In the genomic region with DNA sequence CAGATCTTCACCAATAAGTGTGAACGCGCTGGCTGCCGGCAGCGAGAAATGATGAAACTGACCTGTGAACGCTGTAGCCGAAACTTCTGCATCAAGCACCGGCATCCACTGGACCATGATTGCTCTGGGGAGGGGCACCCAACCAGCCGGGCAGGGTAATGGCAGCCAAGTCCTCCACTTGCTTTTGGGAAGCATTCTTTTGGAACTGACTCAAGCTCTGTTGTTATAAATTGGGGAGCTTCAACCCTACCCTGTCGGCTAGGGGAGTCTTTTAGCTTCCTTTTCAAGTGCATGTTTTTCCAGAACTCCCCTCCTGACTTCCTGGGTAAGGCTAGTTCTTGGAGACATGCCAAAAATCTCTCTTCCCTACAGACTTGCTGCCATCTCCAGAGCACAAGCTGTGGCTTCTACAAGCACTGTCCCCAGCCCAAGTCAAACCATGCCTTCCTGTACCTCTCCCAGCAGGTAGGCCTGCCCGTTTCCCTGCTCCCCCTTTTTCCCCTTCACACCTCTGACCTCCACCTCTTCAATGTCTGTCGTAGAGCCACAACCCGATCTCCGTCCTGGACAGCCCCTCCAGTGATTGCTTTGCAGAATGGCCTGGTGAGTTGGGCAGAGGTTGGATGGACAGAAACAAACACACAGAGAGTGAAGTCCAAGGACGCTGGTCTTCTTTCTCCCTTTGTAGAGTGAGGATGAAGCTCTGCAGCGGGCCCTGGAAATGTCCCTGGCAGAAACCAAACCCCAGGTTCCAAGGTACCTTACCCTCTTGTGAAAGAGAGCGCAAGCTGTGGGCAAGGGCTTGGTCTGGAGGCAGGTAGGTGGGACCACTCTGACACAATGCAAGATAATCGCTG, we compare ENCODE assay signal across 8 cellular contexts. TPM values are rescaled to one million over a fixed set of nuclear protein-coding genes. Genes with fewer than 3 reads are reported as not detected.
A peak's percentile ranks its signal among the peaks of the same experiment; 100 is the strongest.
DNase-seq lines count a peak whose midpoint lies in the region; FAIRE-seq and TF ChIP-seq lines count a peak whose summit lies in the region.

No MANE protein-coding gene starts in this region.

- H3K4me1 Mint-ChIP-seq in activated naive CD4-positive, alpha-beta T cell treated with anti-CD3 and anti-CD28 coated beads for 36 hours (ENCODE audit: low read depth), result peaks cover 32% of the 10 kb centered on the region
- H3K4me1 Mint-ChIP-seq in activated T-helper 1 cell treated with anti-CD3 and anti-CD28 coated beads, Interleukin-12 subunit alpha, Interleukin-12 subunit beta, Interleukin-2, Interleukin-4 antibody, amounts not matched to agents 30 ng/mL and 10 ng/mL and 1 ng/mL, durations not matched to agents 14 hours and 24 hours and 36 hours (ENCODE audit: low read depth), result peaks cover 45% of the 10 kb centered on the region

- dilution Hi-C loops in keratinocyte (cut with MboI; ENCODE audit: extremely low pct_ligation_motif_present, low sequenced_read_pairs), result no loop called here

- H3K27me3 Mint-ChIP-seq in activated naive CD4-positive, alpha-beta T cell treated with anti-CD3 and anti-CD28 coated beads for 36 hours (ENCODE audit: low read depth), result no peaks in the 10 kb centered on the region
- H3K27me3 Mint-ChIP-seq in activated T-helper 1 cell treated with anti-CD3 and anti-CD28 coated beads, Interleukin-12 subunit alpha, Interleukin-12 subunit beta, Interleukin-2, Interleukin-4 antibody, amounts not matched to agents 30 ng/mL and 10 ng/mL and 1 ng/mL, durations not matched to agents 14 hours and 24 hours and 36 hours (ENCODE audit: insufficient read depth), result no peaks in the 10 kb centered on the region

- no peak for TF ChIP-seq CTCF in keratinocyte (optimal IDR thresholded peaks at IDR 0.05 in 1 of 3, IDR thresholded peaks at IDR 0.05 in 1 of 3, conservative IDR thresholded peaks at IDR 0.05 in 1 of 3; ENCODE audit: extremely low read depth in 1 of 3, insufficient read depth in 2 of 3, low read length in 3 of 3)
- no peak for TF ChIP-seq CTCF in transverse colon (IDR thresholded peaks at IDR 0.05)

- H3K4me3 ChIP-seq in keratinocyte (ENCODE audit: control insufficient read depth in 2 of 3, extremely low read depth in 1 of 3, insufficient read depth in 2 of 3, low read depth in 1 of 3, low read length in 3 of 3) (no peak overlapping the region), transverse colon (peak overlapping the region in 1 of 4 donors; percentile 73)

- H3K9me1 ChIP-seq in keratinocyte (ENCODE audit: control insufficient read depth, extremely low read depth, insufficient read depth, low read length), result no peaks in the 10 kb centered on the region

- H3K27me3 ChIP-seq in keratinocyte (ENCODE audit: control insufficient read depth, extremely low read depth, insufficient read depth, low read length) (no peaks in the 10 kb centered on the region), transverse colon (no peaks in the 10 kb centered on the region)

- no peak for TF ChIP-seq POLR2A in transverse colon (IDR thresholded peaks at IDR 0.05)

- peak overlapping the region; percentile 94 for H3K4me3 Mint-ChIP-seq in activated naive CD4-positive, alpha-beta T cell treated with anti-CD3 and anti-CD28 coated beads for 36 hours
- H3K4me3 Mint-ChIP-seq in activated T-helper 1 cell treated with anti-CD3 and anti-CD28 coated beads, Interleukin-12 subunit alpha, Interleukin-12 subunit beta, Interleukin-2, Interleukin-4 antibody, amounts not matched to agents 30 ng/mL and 10 ng/mL and 1 ng/mL, durations not matched to agents 14 hours and 24 hours and 36 hours, result peak overlapping the region; percentile 92

- peak overlapping the region; percentile 78 for H3K27ac Mint-ChIP-seq in activated naive CD4-positive, alpha-beta T cell treated with anti-CD3 and anti-CD28 coated beads for 36 hours
- peak overlapping the region; percentile 80 for H3K27ac Mint-ChIP-seq in activated T-helper 1 cell treated with anti-CD3 and anti-CD28 coated beads, Interleukin-12 subunit alpha, Interleukin-12 subunit beta, Interleukin-2, Interleukin-4 antibody, amounts not matched to agents 30 ng/mL and 10 ng/mL and 1 ng/mL, durations not matched to agents 14 hours and 24 hours and 36 hours

- H3K4me2 ChIP-seq in keratinocyte (ENCODE audit: control insufficient read depth, extremely low read depth, insufficient read depth, low read depth, low read length), result peak overlapping the region; percentile 84

- H3K4me1 ChIP-seq in keratinocyte (ENCODE audit: control insufficient read depth, extremely low read depth, insufficient read depth, low read length) (peaks cover 16% of the 10 kb centered on the region), transverse colon (peaks cover 7 to 21% (median 20%) of the 10 kb centered on the region in 4 donors)

- H3K36me3 ChIP-seq in keratinocyte (ENCODE audit: control insufficient read depth in 2 of 2, extremely low read depth in 1 of 2, insufficient read depth in 2 of 2, low read length in 2 of 2) (peaks cover 16 to 21% of the 10 kb centered on the region in 2 experiments), transverse colon (no peaks in the 10 kb centered on the region)

- no peak for DNase-seq in activated naive CD4-positive, alpha-beta T cell treated with anti-CD3 and anti-CD28 coated beads for 36 hours
- no peak for DNase-seq in activated naive CD4-positive, alpha-beta T cell treated with anti-CD3 and anti-CD28 coated beads, Interleukin-2, amount 50 U/mL, for 16 hours
- no peak for DNase-seq in activated T-helper 1 cell treated with anti-CD3 and anti-CD28 coated beads, Interleukin-12 subunit alpha, Interleukin-12 subunit beta, Interleukin-2, Interleukin-4 antibody, amounts not matched to agents 30 ng/mL and 10 ng/mL and 1 ng/mL, durations not matched to agents 14 hours and 24 hours and 36 hours (ENCODE audit: low spot score)
- DNase-seq in keratinocyte (ENCODE audit: low read depth, low spot score), result no peak
- DNase-seq in transverse colon, result no peak
- DNase-seq in NCI-H146 (lab: John Stamatoyannopoulos, UW), result no peak
- DNase-seq in NCI-H524 (lab: John Stamatoyannopoulos, UW), result no peak
- no peak for DNase-seq in activated gamma-delta T cell treated with Interleukin-2 at 50 U/mL for 16 hours

- H3K9ac ChIP-seq in keratinocyte (ENCODE audit: control insufficient read depth, extremely low read depth, insufficient read depth, low read length), result no peak overlapping the region

- FAIRE-seq in keratinocyte (lab: Jason Lieb, UNC), result no peak

- in situ Hi-C loops in transverse colon (cut with MboI; ENCODE audit: low pct_ligation_motif_present in 1 of 4, low pct_unique_long_range_greater_than_20kb in 1 of 4, low sequenced_read_pairs in 3 of 4), result loop anchor here in 1 of 4 donors (5.0 kb wide), 1 partner anchor 36 kb away; a partner anchor contains a TSS

- H3K9me3 ChIP-seq in keratinocyte (ENCODE audit: control insufficient read depth, low read depth, low read length), result no peaks in the 10 kb centered on the region
- H3K9me3 ChIP-seq in transverse colon, result no peaks in the 10 kb centered on the region

- H4K20me1 ChIP-seq in keratinocyte (ENCODE audit: control insufficient read depth, extremely low read depth, insufficient read depth, low read length), result no peaks in the 10 kb centered on the region

- peaks cover 3% of the 10 kb centered on the region for H3K9me3 Mint-ChIP-seq in activated naive CD4-positive, alpha-beta T cell treated with anti-CD3 and anti-CD28 coated beads for 36 hours
- H3K9me3 Mint-ChIP-seq in activated T-helper 1 cell treated with anti-CD3 and anti-CD28 coated beads, Interleukin-12 subunit alpha, Interleukin-12 subunit beta, Interleukin-2, Interleukin-4 antibody, amounts not matched to agents 30 ng/mL and 10 ng/mL and 1 ng/mL, durations not matched to agents 14 hours and 24 hours and 36 hours, result peaks cover 4% of the 10 kb centered on the region

- WGBS in transverse colon (ENCODE audit: low coverage in 1 of 2), 2 donors, result 62 to 73% methylated on average over 3 to 17 of the region's 17 CpGs

- H3K27ac ChIP-seq in keratinocyte (ENCODE audit: control insufficient read depth, insufficient read depth, low read length), result no peak overlapping the region
- H3K27ac ChIP-seq in transverse colon, result peak overlapping the region; percentile 93 to 99 (median 96)

- CTCF ChIA-PET in activated naive CD4-positive, alpha-beta T cell treated with anti-CD3 and anti-CD28 coated beads for 36 hours (lab: Charles Lee), result interaction anchor here (0.5 to 4.0 kb wide), 9 partner anchors 36 to 163 kb away, joined by 3 to 21 read pairs (median 4); a partner anchor contains a TSS

- intact Hi-C loops in activated naive CD4-positive, alpha-beta T cell treated with anti-CD3 and anti-CD28 coated beads for 36 hours (cut with micrococcal nuclease), result loop anchor here (1.0 to 2.0 kb wide), 2 partner anchors 11 to 179 kb away; a partner anchor contains a TSS
- intact Hi-C loops in activated T-helper 1 cell treated with anti-CD3 and anti-CD28 coated beads, Interleukin-12 subunit alpha, Interleukin-12 subunit beta, Interleukin-2, Interleukin-4 antibody, amounts not matched to agents 30 ng/mL and 10 ng/mL and 1 ng/mL, durations not matched to agents 14 hours and 24 hours and 36 hours (cut with micrococcal nuclease), result loop anchor here (2.0 kb wide), 2 partner anchors 291 to 639 kb away; a partner anchor contains a TSS
- intact Hi-C loops in transverse colon (cut with DNase I; ENCODE audit: low total_unique reads), result no loop called here

- no peaks in the 10 kb centered on the region for H3K79me2 ChIP-seq in keratinocyte (ENCODE audit: control insufficient read depth, insufficient read depth, low read length)

- H3K36me3 Mint-ChIP-seq in activated naive CD4-positive, alpha-beta T cell treated with anti-CD3 and anti-CD28 coated beads for 36 hours (ENCODE audit: low read depth), result peaks cover 13% of the 10 kb centered on the region
- H3K36me3 Mint-ChIP-seq in activated T-helper 1 cell treated with anti-CD3 and anti-CD28 coated beads, Interleukin-12 subunit alpha, Interleukin-12 subunit beta, Interleukin-2, Interleukin-4 antibody, amounts not matched to agents 30 ng/mL and 10 ng/mL and 1 ng/mL, durations not matched to agents 14 hours and 24 hours and 36 hours (ENCODE audit: low read depth), result peaks cover 34% of the 10 kb centered on the region

- H2AFZ ChIP-seq in keratinocyte (ENCODE audit: control insufficient read depth, low read length), result no peak overlapping the region

- TF ChIP-seq EP300 in transverse colon (IDR thresholded peaks at IDR 0.05; ENCODE audit: low read depth), result no peak

RNA-seq across cellular contexts. Expression of a gene that starts 1.5 kb away (rescaled TPM):
- total RNA-seq in activated naive CD4-positive, alpha-beta T cell treated with anti-CD3 and anti-CD28 coated beads for 36 hours, result 10 to 100 TPM; 32.6 to 33.6 TPM
- total RNA-seq in activated T-helper 1 cell treated with anti-CD3 and anti-CD28 coated beads, Interleukin-12 subunit alpha, Interleukin-12 subunit beta, Interleukin-2, Interleukin-4 antibody, amounts not matched to agents 30 ng/mL and 10 ng/mL and 1 ng/mL, durations not matched to agents 14 hours and 24 hours and 36 hours, result 35.0 and 41.3 TPM in 2 replicates
- 23.2 to 37.7 TPM (median 25.1 TPM) in 3 replicates for polyA plus RNA-seq in keratinocyte
- 64.8 TPM for polyA plus RNA-seq in keratinocyte (2011; ENCODE audit: low read depth)
- 22.4 and 32.9 TPM in 2 replicates for polyA plus RNA-seq in keratinocyte (2011; cell fraction: cytosol; rRNA removed)
- 41.2 and 42.7 TPM in 2 replicates for polyA plus RNA-seq in keratinocyte (2011; cell fraction: nucleus; rRNA removed)
- polyA plus RNA-seq in keratinocyte (2012; ENCODE audit: low replicate concordance), result 21.5 and 43.1 TPM in 2 replicates
- 24.5 to 39.9 TPM (median 27.6 TPM) in 3 replicates for polyA minus RNA-seq in keratinocyte
- 15.0 TPM for polyA minus RNA-seq in keratinocyte (2011; cell fraction: cytosol; rRNA and poly(A)+ RNA removed)
- 9.2 and 9.8 TPM in 2 replicates for polyA minus RNA-seq in keratinocyte (2011; cell fraction: nucleus; rRNA and poly(A)+ RNA removed)
- 100 to 1,000 TPM in 3 of 4 donors, 10 to 100 TPM in 1; 90.2 to 156 (median 119) TPM for total RNA-seq in transverse colon

RNA-seq across cellular contexts. Expression of a gene that starts 10.6 kb away (rescaled TPM):
- 1 to 10 TPM; 7.0 to 7.5 TPM for total RNA-seq in activated naive CD4-positive, alpha-beta T cell treated with anti-CD3 and anti-CD28 coated beads for 36 hours
- total RNA-seq in activated T-helper 1 cell treated with anti-CD3 and anti-CD28 coated beads, Interleukin-12 subunit alpha, Interleukin-12 subunit beta, Interleukin-2, Interleukin-4 antibody, amounts not matched to agents 30 ng/mL and 10 ng/mL and 1 ng/mL, durations not matched to agents 14 hours and 24 hours and 36 hours, result 31.9 and 32.9 TPM in 2 replicates
- polyA plus RNA-seq in keratinocyte, result 6.1 to 11.0 TPM (median 10.5 TPM) in 3 replicates
- polyA plus RNA-seq in keratinocyte (2011; ENCODE audit: low read depth), result 19.4 TPM
- 2.4 and 2.5 TPM in 2 replicates for polyA plus RNA-seq in keratinocyte (2011; cell fraction: cytosol; rRNA removed)
- 19.6 and 25.7 TPM in 2 replicates for polyA plus RNA-seq in keratinocyte (2011; cell fraction: nucleus; rRNA removed)
- polyA plus RNA-seq in keratinocyte (2012; ENCODE audit: low replicate concordance), result 7.7 and 16.2 TPM in 2 replicates
- polyA minus RNA-seq in keratinocyte, result 12.6 to 16.5 TPM (median 13.1 TPM) in 3 replicates
- polyA minus RNA-seq in keratinocyte (2011; cell fraction: cytosol; rRNA and poly(A)+ RNA removed), result 2.1 TPM
- 8.7 and 12.3 TPM in 2 replicates for polyA minus RNA-seq in keratinocyte (2011; cell fraction: nucleus; rRNA and poly(A)+ RNA removed)
- total RNA-seq in transverse colon, result 10 to 100 TPM in 3 of 4 donors, 1 to 10 TPM in 1; 3.4 to 28.7 (median 20.4) TPM

RNA-seq across cellular contexts. Expression of a gene that starts 21.3 kb away (rescaled TPM):
- 10 to 100 TPM; 26.0 to 27.7 TPM for total RNA-seq in activated naive CD4-positive, alpha-beta T cell treated with anti-CD3 and anti-CD28 coated beads for 36 hours
- total RNA-seq in activated T-helper 1 cell treated with anti-CD3 and anti-CD28 coated beads, Interleukin-12 subunit alpha, Interleukin-12 subunit beta, Interleukin-2, Interleukin-4 antibody, amounts not matched to agents 30 ng/mL and 10 ng/mL and 1 ng/mL, durations not matched to agents 14 hours and 24 hours and 36 hours, result 55.3 and 57.0 TPM in 2 replicates
- polyA plus RNA-seq in keratinocyte, result 54.2 to 60.6 TPM (median 58.8 TPM) in 3 replicates
- polyA plus RNA-seq in keratinocyte (2011; ENCODE audit: low read depth), result 14.6 TPM
- 35.6 and 54.0 TPM in 2 replicates for polyA plus RNA-seq in keratinocyte (2011; cell fraction: cytosol; rRNA removed)
- polyA plus RNA-seq in keratinocyte (2011; cell fraction: nucleus; rRNA removed), result 104 and 106 TPM in 2 replicates
- polyA plus RNA-seq in keratinocyte (2012; ENCODE audit: low replicate concordance), result 32.9 and 39.8 TPM in 2 replicates
- polyA minus RNA-seq in keratinocyte, result 117 to 185 TPM (median 118 TPM) in 3 replicates
- 49.3 TPM for polyA minus RNA-seq in keratinocyte (2011; cell fraction: cytosol; rRNA and poly(A)+ RNA removed)
- 96.2 and 128 TPM in 2 replicates for polyA minus RNA-seq in keratinocyte (2011; cell fraction: nucleus; rRNA and poly(A)+ RNA removed)
- 100 to 1,000 TPM in 1 of 4 donors, 10 to 100 TPM in 3; 73.2 to 243 (median 82.7) TPM for total RNA-seq in transverse colon

RNA-seq across cellular contexts. Expression of a gene that starts 21.5 kb away (rescaled TPM):
- 10 to 100 TPM; 87.7 to 88.5 TPM for total RNA-seq in activated naive CD4-positive, alpha-beta T cell treated with anti-CD3 and anti-CD28 coated beads for 36 hours
- 112 and 117 TPM in 2 replicates for total RNA-seq in activated T-helper 1 cell treated with anti-CD3 and anti-CD28 coated beads, Interleukin-12 subunit alpha, Interleukin-12 subunit beta, Interleukin-2, Interleukin-4 antibody, amounts not matched to agents 30 ng/mL and 10 ng/mL and 1 ng/mL, durations not matched to agents 14 hours and 24 hours and 36 hours
- 20.9 to 41.0 TPM (median 35.1 TPM) in 3 replicates for polyA plus RNA-seq in keratinocyte
- 47.2 TPM for polyA plus RNA-seq in keratinocyte (2011; ENCODE audit: low read depth)
- polyA plus RNA-seq in keratinocyte (2011; cell fraction: cytosol; rRNA removed), result 10.6 and 11.5 TPM in 2 replicates
- polyA plus RNA-seq in keratinocyte (2011; cell fraction: nucleus; rRNA removed), result 134 and 151 TPM in 2 replicates
- 17.2 and 39.4 TPM in 2 replicates for polyA plus RNA-seq in keratinocyte (2012; ENCODE audit: low replicate concordance)
- 17.4 to 26.8 TPM (median 20.2 TPM) in 3 replicates for polyA minus RNA-seq in keratinocyte
- polyA minus RNA-seq in keratinocyte (2011; cell fraction: cytosol; rRNA and poly(A)+ RNA removed), result 14.4 TPM
- polyA minus RNA-seq in keratinocyte (2011; cell fraction: nucleus; rRNA and poly(A)+ RNA removed), result 27.3 and 35.8 TPM in 2 replicates
- total RNA-seq in transverse colon, result 100 to 1,000 TPM in 2 of 4 donors, 10 to 100 TPM in 2; 64.3 to 318 (median 114) TPM

RNA-seq across cellular contexts. Expression of a gene that starts 30.0 kb away (rescaled TPM):
- 10 to 100 TPM; 44.0 to 44.1 TPM for total RNA-seq in activated naive CD4-positive, alpha-beta T cell treated with anti-CD3 and anti-CD28 coated beads for 36 hours
- 58.4 and 61.5 TPM in 2 replicates for total RNA-seq in activated T-helper 1 cell treated with anti-CD3 and anti-CD28 coated beads, Interleukin-12 subunit alpha, Interleukin-12 subunit beta, Interleukin-2, Interleukin-4 antibody, amounts not matched to agents 30 ng/mL and 10 ng/mL and 1 ng/mL, durations not matched to agents 14 hours and 24 hours and 36 hours
- polyA plus RNA-seq in keratinocyte, result 45.8 to 54.9 TPM (median 51.3 TPM) in 3 replicates
- 19.4 TPM for polyA plus RNA-seq in keratinocyte (2011; ENCODE audit: low read depth)
- 37.1 and 37.2 TPM in 2 replicates for polyA plus RNA-seq in keratinocyte (2011; cell fraction: cytosol; rRNA removed)
- 66.2 and 67.1 TPM in 2 replicates for polyA plus RNA-seq in keratinocyte (2011; cell fraction: nucleus; rRNA removed)
- polyA plus RNA-seq in keratinocyte (2012; ENCODE audit: low replicate concordance), result 38.0 and 49.6 TPM in 2 replicates
- polyA minus RNA-seq in keratinocyte, result 79.1 to 95.1 TPM (median 82.6 TPM) in 3 replicates
- polyA minus RNA-seq in keratinocyte (2011; cell fraction: cytosol; rRNA and poly(A)+ RNA removed), result 45.7 TPM
- 30.3 and 49.8 TPM in 2 replicates for polyA minus RNA-seq in keratinocyte (2011; cell fraction: nucleus; rRNA and poly(A)+ RNA removed)
- total RNA-seq in transverse colon, result 100 to 1,000 TPM in 2 of 4 donors, 10 to 100 TPM in 2; 37.8 to 226 (median 102) TPM
